ENCODE assay signal across 30 cellular contexts in the genomic region with DNA sequence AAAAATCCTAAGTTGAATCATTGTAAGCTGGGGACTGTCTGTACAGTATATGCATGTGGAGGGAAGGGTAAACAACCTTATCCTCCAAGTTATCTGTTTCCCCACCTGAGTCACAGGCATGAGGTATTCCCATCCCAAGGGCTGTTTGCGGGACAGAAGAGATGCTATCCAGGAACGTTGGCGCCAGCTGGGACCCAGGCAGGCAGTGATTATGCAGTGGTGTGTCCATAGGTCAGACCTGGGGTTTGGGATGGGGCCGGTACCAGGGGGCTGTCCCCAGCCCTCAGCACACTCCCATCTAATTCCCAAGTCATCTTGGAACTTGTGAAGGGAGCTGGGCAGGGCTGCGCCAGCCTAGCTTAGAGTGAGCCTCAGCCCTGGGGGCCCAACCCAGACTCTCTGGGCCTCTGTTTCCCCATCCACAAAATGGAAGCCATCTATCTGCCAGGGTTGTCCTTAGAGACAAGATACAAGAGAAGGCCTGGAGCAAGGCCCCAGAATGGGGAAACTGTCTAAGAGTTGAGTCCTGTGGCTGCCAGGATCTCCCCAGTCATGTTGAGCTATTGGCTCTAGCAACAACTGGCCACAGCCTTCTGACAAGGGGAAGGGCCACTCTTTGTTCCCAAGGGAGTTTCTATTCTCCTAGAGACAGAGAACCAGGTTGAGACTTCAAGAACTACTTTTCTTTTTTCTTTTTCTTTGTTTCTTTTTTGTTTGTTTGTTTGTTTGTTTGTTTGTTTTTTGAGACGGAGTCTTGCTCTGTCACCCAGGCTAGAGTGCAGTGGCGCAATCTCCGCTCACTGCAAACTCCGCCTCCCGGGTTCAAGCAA. TPM values are rescaled to one million over a fixed set of nuclear protein-coding genes. Genes with fewer than 3 reads are reported as not detected.
A peak's percentile ranks its signal among the peaks of the same experiment; 100 is the strongest.
DNase-seq lines count a peak whose midpoint lies in the region; ATAC-seq, FAIRE-seq and TF ChIP-seq lines count a peak whose summit lies in the region.
"Had no signal": no experiment of that assay in that cellular context is flagged by ENCODE, and none has a peak within 500 bp of the region (broad histone marks: within the 10 kb centered on the region; RNA-seq: fewer than 3 reads in every experiment).

No MANE protein-coding gene starts in this region.

- no peak overlapping the region for H3K27ac ChIP-seq in K562 (ENCODE audit: extremely low read depth, low read depth, low read length)
- H3K27ac ChIP-seq: BLaER1 treated with 17β-estradiol and CSF1 and Interleukin-3, amounts not matched to agents 10 nM and 100 nM; body of pancreas; HL-60; lower lobe of right lung; spleen; WERI-Rb-1 had no signal

- 0 out of 2 replicates have a peak overlapping the region, but pooled peaks have one; percentile 48 for H2AFZ ChIP-seq in K562 (ENCODE audit: low read depth, low read length)

- no peaks in the 10 kb centered on the region for H3K9me3 ChIP-seq in K562 (replicated peaks; ENCODE audit: control insufficient read depth, insufficient read depth, low read depth, low read length)
- H3K9me3 ChIP-seq: BLaER1 treated with 17β-estradiol and CSF1 and Interleukin-3, amounts not matched to agents 10 nM and 100 nM; body of pancreas; lower lobe of right lung; spleen had no signal

- no peak for FAIRE-seq in K562 (lab: Jason Lieb, UNC)
- FAIRE-seq: GM12878 had no signal

- 46% methylated on average over 9 of the region's 10 CpGs for WGBS in K562 (ENCODE audit: insufficient coverage, low coverage, missing lambda C conversion rate)

- POLR2A ChIA-PET in K562 (lab: Yijun Ruan, JAX), result interaction anchor here (0.6 to 4.3 kb wide), 6 partner anchors 10 to 107 kb away, joined by 3 to 17 read pairs (median 4); partner anchors contain the start of genes EIF1 and JUP
- POLR2A ChIA-PET in GM10248 (lab: Yijun Ruan, JAX), result no interaction called here

- intact Hi-C loops in K562 (cut with micrococcal nuclease), result no loop called here

- H3K9me1 ChIP-seq in K562 (ENCODE audit: control insufficient read depth, insufficient read depth, low read length), result no peaks in the 10 kb centered on the region

- in situ Hi-C loops in K562 (cut with MboI), result no loop called here

- H3K4me1 Mint-ChIP-seq in mesothelial cell of epicardium, result peaks cover 41% of the 10 kb centered on the region

- H3K4me2 ChIP-seq in K562 (ENCODE audit: insufficient read depth, low read length), result peak overlapping the region; percentile 16; the same call in 1 of the 2 replicates

- no TSS peak for BruUV-seq in K562 (replicated peaks; lab: Mats Ljungman, UMichigan)

- H3K4me3 ChIP-seq in NB4 (ENCODE audit: low read depth, low read length) (no peak overlapping the region), K562 (no peak overlapping the region)
- H3K4me3 ChIP-seq: BLaER1 treated with 17β-estradiol and CSF1 and Interleukin-3, amounts not matched to agents 10 nM and 100 nM; body of pancreas; GM12878; lower lobe of right lung; spleen had no signal

- H3K36me3 ChIP-seq in K562 (ENCODE audit: control insufficient read depth, insufficient read depth, low read length), result no peaks in the 10 kb centered on the region
- H3K36me3 ChIP-seq: BLaER1 treated with 17β-estradiol and CSF1 and Interleukin-3, amounts not matched to agents 10 nM and 100 nM; lower lobe of right lung; spleen; WERI-Rb-1 had no signal

- H3K4me3 Mint-ChIP-seq in mesothelial cell of epicardium, result no peak overlapping the region
- H3K4me3 Mint-ChIP-seq: activated T-cell treated with anti-CD3 and anti-CD28 coated beads, Interleukin-2, amount 50 U/mL, for 4 hours; T-helper 2 cell treated with Interferon-gamma antibody and Interleukin-4, amounts not matched to agents 5 μg/mL and 100 μg/mL, for 36 hours had no signal

- H3K4me1 ChIP-seq in K562 (replicated peaks in 1 of 2; ENCODE audit: control insufficient read depth in 2 of 2, insufficient read depth in 2 of 2, low read length in 2 of 2), result peaks cover 51 to 62% of the 10 kb centered on the region in 2 experiments

- TF ChIP-seq POLR2A in NB4 (IDR thresholded peaks at IDR 0.05; ENCODE audit: extremely low read depth, insufficient read length) (no peak), K562 (conservative IDR thresholded peaks at IDR 0.05) (no peak)

- H3K79me2 ChIP-seq in K562 (ENCODE audit: control insufficient read depth, insufficient read depth, low read length), result no peaks in the 10 kb centered on the region

- peak overlapping the region; percentile 67 for H3K27ac Mint-ChIP-seq in mesothelial cell of epicardium
- H3K27ac Mint-ChIP-seq: T-helper 2 cell treated with Interferon-gamma antibody and Interleukin-4, amounts not matched to agents 5 μg/mL and 100 μg/mL, for 36 hours had no signal

- TF ChIP-seq CTCF in NB4 (IDR thresholded peaks at IDR 0.05; ENCODE audit: low read depth, low read length) (no peak), K562 (IDR thresholded peaks at IDR 0.05 in 2 of 3, conservative IDR thresholded peaks at IDR 0.05 in 1 of 3; ENCODE audit: insufficient read depth in 2 of 3, low read depth in 1 of 3, low read length in 3 of 3) (no peak), mesothelial cell of epicardium (IDR thresholded peaks at IDR 0.05; ENCODE audit: unreplicated experiment) (no peak), GM10248 (IDR thresholded peaks at IDR 0.05; ENCODE audit: control extremely low read depth, extremely low read depth, low read depth, missing control alignments) (no peak)

- H4K20me1 ChIP-seq in K562 (replicated peaks; ENCODE audit: control insufficient read depth, insufficient read depth, low read length), result no peaks in the 10 kb centered on the region
- H4K20me1 ChIP-seq: BLaER1 treated with 17β-estradiol and CSF1 and Interleukin-3, amounts not matched to agents 10 nM and 100 nM had no signal

- TF ChIP-seq RAD21 in K562 (CRISPR knock-in tag; conservative IDR thresholded peaks at IDR 0.05 in 1 of 2, IDR thresholded peaks at IDR 0.05 in 1 of 2), result no peak

- no peaks in the 10 kb centered on the region for H3K9me3 Mint-ChIP-seq in mesothelial cell of epicardium
- H3K9me3 Mint-ChIP-seq: activated T-cell treated with anti-CD3 and anti-CD28 coated beads, Interleukin-2, amount 50 U/mL, for 4 hours; T-helper 2 cell treated with Interferon-gamma antibody and Interleukin-4, amounts not matched to agents 5 μg/mL and 100 μg/mL, for 36 hours had no signal

- H3K9ac ChIP-seq in K562 (ENCODE audit: insufficient read depth in 1 of 2, low read depth in 2 of 2, low read length in 2 of 2), result peak overlapping the region in 1 of 2 experiments; percentile 80; a peak in 2 of 4 replicates
- H3K9ac ChIP-seq: BLaER1 treated with 17β-estradiol and CSF1 and Interleukin-3, amounts not matched to agents 10 nM and 100 nM had no signal

- no peak for TF ChIP-seq EP300 in K562 (IDR thresholded peaks at IDR 0.05; ENCODE audit: low read length)

- H3K27me3 Mint-ChIP-seq in mesothelial cell of epicardium (ENCODE audit: low read depth), result no peaks in the 10 kb centered on the region

- no peaks in the 10 kb centered on the region for H3K27me3 ChIP-seq in K562 (ENCODE audit: control insufficient read depth in 2 of 2, insufficient read depth in 2 of 2, low read length in 2 of 2)
- H3K27me3 ChIP-seq: BLaER1 treated with 17β-estradiol and CSF1 and Interleukin-3, amounts not matched to agents 10 nM and 100 nM; body of pancreas had no signal

- no peaks in the 10 kb centered on the region for H3K36me3 Mint-ChIP-seq in mesothelial cell of epicardium

- DNase-seq in ELF-1 (ENCODE audit: low read depth, low spot score) (peak; percentile 47), NB4 (ENCODE audit: low read depth) (peak; percentile 56), K562 (ENCODE audit: extremely low read depth in 1 of 4, low spot score in 3 of 4) (peak in 2 of 4 experiments; percentile 28 to 42), mesothelial cell of epicardium (ENCODE audit: low spot score in 2 of 2, unreplicated experiment in 2 of 2) (no peak), COLO668 (lab: John Stamatoyannopoulos, UW; ENCODE audit: unreplicated experiment) (no peak), DMS79 treated with DMSO at 0.1 percent for 48 hours (lab: John Stamatoyannopoulos, UW) (no peak), GM10248 (ENCODE audit: extremely low spot score) (no peak)
- DNase-seq: activated CD4-positive, alpha-beta T cell treated with anti-CD3 and anti-CD28 coated beads for 48 hours; activated naive CD4-positive, alpha-beta T cell; activated T-cell treated with anti-CD3 and anti-CD28 coated beads, Interleukin-2, amount 50 U/mL, for 4 hours; body of pancreas; glutamatergic neuron; kidney glomerular epithelial cell; lower lobe of right lung; NCI-H2029; NCI-H345; NCI-H774; right cardiac atrium; RPMI8226; spleen; stimulated activated CD4-positive, alpha-beta T cell treated with anti-CD3 and anti-CD28 coated beads, Interleukin-2, amount 100 ng/mL, for 48 hours; WERI-Rb-1 had no signal

- ATAC-seq in K562, result no peak
- ATAC-seq in HG03045 (IDR thresholded peaks at IDR 0.05; ENCODE audit: unreplicated experiment), result no peak
- ATAC-seq: activated T-cell treated with anti-CD3 and anti-CD28 coated beads, Interleukin-2, amount 50 U/mL, for 4 hours; body of pancreas; GM12878; lower lobe of right lung; right cardiac atrium; SK-N-SH treated with all-trans-retinoic acid at 6 μM for 48 hours had no signal

- CTCF ChIA-PET in K562 (lab: Yijun Ruan, JAX; ENCODE audit: low intra/inter-chr PET ratio), result no interaction called here
- CTCF ChIA-PET in GM10248 (lab: Yijun Ruan, JAX), result interaction anchor here (0.8 to 1.1 kb wide), 2 partner anchors 10 to 60 kb away, joined by 3 read pairs; partner anchors contain the start of gene JUP

RNA-seq across cellular contexts. Expression of gene JUP, which starts 9.8 kb away (rescaled TPM):
- 41.8 and 117 TPM in 2 replicates for total RNA-seq in K562 (2011; cell fraction: chromatin; rRNA removed; ENCODE audit: low replicate concordance)
- total RNA-seq in K562 (2011; cell fraction: nucleolus; rRNA removed), result 67.9 and 82.9 TPM in 2 replicates
- total RNA-seq in K562 (2011; cell fraction: nucleoplasm; rRNA removed), result 49.6 and 59.9 TPM in 2 replicates
- total RNA-seq in K562 (2014; rRNA removed) (99.9 and 129 TPM in 2 replicates), K562 (2014; rRNA removed; fragmentation: Illumina TruSeq; extraction: Trizol) (14.3 and 17.9 TPM in 2 replicates), K562 (2015; rRNA removed; fragmentation: Illumina TruSeq; extraction: Trizol) (31.2 and 38.5 TPM in 2 replicates), K562 (2021) (166 and 177 TPM in 2 replicates), mesothelial cell of epicardium (202 to 207 TPM (median 205 TPM) in 3 replicates)
- polyA plus RNA-seq in K562 (2011; rRNA removed) (9.0 and 26.7 TPM in 2 replicates), K562 (2014; fragmentation: Illumina TruSeq; extraction: Trizol) (84.1 and 134 TPM in 2 replicates), K562 (2014; fragmentation: Nextera tagmentation; extraction: Ambion mirVana) (1 to 10 TPM; 6.4 to 8.2 TPM), K562 (2014; rRNA removed) (53.6 and 70.3 TPM in 2 replicates)
- polyA plus RNA-seq in K562 (2011; cell fraction: cytosol; rRNA removed), result 23.4 and 65.3 TPM in 2 replicates
- polyA plus RNA-seq in K562 (2011; cell fraction: nucleus; rRNA removed), result 24.8 and 58.9 TPM in 2 replicates
- 132 and 195 TPM in 2 replicates for polyA plus RNA-seq in K562 (2012)
- polyA minus RNA-seq in K562 (2011; rRNA and poly(A)+ RNA removed), result 9.3 and 17.2 TPM in 2 replicates
- polyA minus RNA-seq in K562 (2011; cell fraction: cytosol; rRNA and poly(A)+ RNA removed), result 88.8 and 101 TPM in 2 replicates
- polyA minus RNA-seq in K562 (2011; cell fraction: nucleus; rRNA and poly(A)+ RNA removed), result 20.8 and 31.1 TPM in 2 replicates

RNA-seq across cellular contexts. Expression of gene P3H4, which starts 15.5 kb away (rescaled TPM):
- total RNA-seq in K562 (2011; cell fraction: chromatin; rRNA removed; ENCODE audit: low replicate concordance), result 2.3 and 6.4 TPM in 2 replicates
- total RNA-seq in K562 (2011; cell fraction: nucleolus; rRNA removed), result 5.1 and 7.0 TPM in 2 replicates
- total RNA-seq in K562 (2011; cell fraction: nucleoplasm; rRNA removed), result 4.8 and 6.9 TPM in 2 replicates
- total RNA-seq in K562 (2014; rRNA removed) (2.4 and 3.0 TPM in 2 replicates), K562 (2014; rRNA removed; fragmentation: Illumina TruSeq; extraction: Trizol) (0.26 and 0.69 TPM in 2 replicates), K562 (2015; rRNA removed; fragmentation: Illumina TruSeq; extraction: Trizol) (1.5 and 1.9 TPM in 2 replicates), K562 (2021) (1.9 and 2.4 TPM in 2 replicates), mesothelial cell of epicardium (61.0 to 62.0 TPM (median 62.0 TPM) in 3 replicates)
- polyA plus RNA-seq in K562 (2011; rRNA removed) (1.0 and 1.2 TPM in 2 replicates), K562 (2014; fragmentation: Illumina TruSeq; extraction: Trizol) (0.95 and 1.00 TPM in 2 replicates), K562 (2014; fragmentation: Nextera tagmentation; extraction: Ambion mirVana) (under 1 TPM; 0.10 to 0.39 TPM), K562 (2014; rRNA removed) (3.3 and 3.7 TPM in 2 replicates)
- polyA plus RNA-seq in K562 (2011; cell fraction: cytosol; rRNA removed), result 1.4 and 2.5 TPM in 2 replicates
- polyA plus RNA-seq in K562 (2011; cell fraction: nucleus; rRNA removed), result 0.88 and 1.4 TPM in 2 replicates
- polyA plus RNA-seq in K562 (2012), result 2.6 and 3.4 TPM in 2 replicates
- polyA minus RNA-seq in K562 (2011; rRNA and poly(A)+ RNA removed), result 0.57 and 1.1 TPM in 2 replicates
- polyA minus RNA-seq in K562 (2011; cell fraction: cytosol; rRNA and poly(A)+ RNA removed), result 1.8 and 2.3 TPM in 2 replicates
- polyA minus RNA-seq in K562 (2011; cell fraction: nucleus; rRNA and poly(A)+ RNA removed), result 1.6 and 2.0 TPM in 2 replicates

RNA-seq across cellular contexts. Expression of gene FKBP10, which starts 16.5 kb away (rescaled TPM):
- 17.5 and 38.2 TPM in 2 replicates for total RNA-seq in K562 (2011; cell fraction: chromatin; rRNA removed; ENCODE audit: low replicate concordance)
- total RNA-seq in K562 (2011; cell fraction: nucleolus; rRNA removed), result 21.8 and 23.9 TPM in 2 replicates
- 14.6 and 17.6 TPM in 2 replicates for total RNA-seq in K562 (2011; cell fraction: nucleoplasm; rRNA removed)
- total RNA-seq in K562 (2014; rRNA removed) (1.3 and 1.6 TPM in 2 replicates), K562 (2014; rRNA removed; fragmentation: Illumina TruSeq; extraction: Trizol) (0.57 and 0.76 TPM in 2 replicates), K562 (2015; rRNA removed; fragmentation: Illumina TruSeq; extraction: Trizol) (0.72 and 0.94 TPM in 2 replicates), K562 (2021) (2.6 and 3.0 TPM in 2 replicates), mesothelial cell of epicardium (369 to 401 TPM (median 371 TPM) in 3 replicates)
- polyA plus RNA-seq in K562 (2011; rRNA removed) (1.5 and 7.1 TPM in 2 replicates), K562 (2014; fragmentation: Illumina TruSeq; extraction: Trizol) (2.0 and 2.7 TPM in 2 replicates), K562 (2014; fragmentation: Nextera tagmentation; extraction: Ambion mirVana) (under 1 TPM in 1 of 2 experiments, not detected in 1; 0.03 TPM), K562 (2014; rRNA removed) (2.5 and 6.5 TPM in 2 replicates)
- 4.0 and 4.6 TPM in 2 replicates for polyA plus RNA-seq in K562 (2011; cell fraction: cytosol; rRNA removed)
- 28.3 and 44.3 TPM in 2 replicates for polyA plus RNA-seq in K562 (2011; cell fraction: nucleus; rRNA removed)
- polyA plus RNA-seq in K562 (2012), result 2.7 and 3.1 TPM in 2 replicates
- polyA minus RNA-seq in K562 (2011; rRNA and poly(A)+ RNA removed), result 0.63 and 1.1 TPM in 2 replicates
- polyA minus RNA-seq in K562 (2011; cell fraction: cytosol; rRNA and poly(A)+ RNA removed), result 1.6 and 4.7 TPM in 2 replicates
- 2.6 and 5.1 TPM in 2 replicates for polyA minus RNA-seq in K562 (2011; cell fraction: nucleus; rRNA and poly(A)+ RNA removed)

RNA-seq across cellular contexts. Expression of gene NT5C3B, which starts 39.8 kb away (rescaled TPM):
- 92.4 and 177 TPM in 2 replicates for total RNA-seq in K562 (2011; cell fraction: chromatin; rRNA removed; ENCODE audit: low replicate concordance)
- 104 and 115 TPM in 2 replicates for total RNA-seq in K562 (2011; cell fraction: nucleolus; rRNA removed)
- 81.6 and 114 TPM in 2 replicates for total RNA-seq in K562 (2011; cell fraction: nucleoplasm; rRNA removed)
- total RNA-seq in K562 (2014; rRNA removed), result 91.7 and 116 TPM in 2 replicates
- total RNA-seq in K562 (2014; rRNA removed; fragmentation: Illumina TruSeq; extraction: Trizol), result 85.0 and 90.4 TPM in 2 replicates
- 72.2 and 74.5 TPM in 2 replicates for total RNA-seq in K562 (2015; rRNA removed; fragmentation: Illumina TruSeq; extraction: Trizol)
- 80.6 and 82.6 TPM in 2 replicates for total RNA-seq in K562 (2021)
- polyA plus RNA-seq in K562 (2011; rRNA removed), result 89.5 and 166 TPM in 2 replicates
- polyA plus RNA-seq in K562 (2011; cell fraction: cytosol; rRNA removed), result 96.2 and 122 TPM in 2 replicates
- 125 and 160 TPM in 2 replicates for polyA plus RNA-seq in K562 (2011; cell fraction: nucleus; rRNA removed)
- 75.6 and 85.4 TPM in 2 replicates for polyA plus RNA-seq in K562 (2012)
- 119 and 127 TPM in 2 replicates for polyA plus RNA-seq in K562 (2014; fragmentation: Illumina TruSeq; extraction: Trizol)
- 10 to 100 TPM in 1 of 2 experiments, 1 to 10 TPM in 1; 2.0 to 10.8 TPM for polyA plus RNA-seq in K562 (2014; fragmentation: Nextera tagmentation; extraction: Ambion mirVana)
- polyA plus RNA-seq in K562 (2014; rRNA removed), result 96.7 and 98.3 TPM in 2 replicates
- polyA minus RNA-seq in K562 (2011; rRNA and poly(A)+ RNA removed), result 76.2 and 124 TPM in 2 replicates
- polyA minus RNA-seq in K562 (2011; cell fraction: cytosol; rRNA and poly(A)+ RNA removed), result 30.3 and 44.0 TPM in 2 replicates
- 28.5 and 42.4 TPM in 2 replicates for polyA minus RNA-seq in K562 (2011; cell fraction: nucleus; rRNA and poly(A)+ RNA removed)
- total RNA-seq in mesothelial cell of epicardium, result 68.5 to 75.5 TPM (median 69.6 TPM) in 3 replicates

RNA-seq across cellular contexts. Expression of gene KLHL10, which starts 41.3 kb away (rescaled TPM):
- total RNA-seq in K562 (2011; cell fraction: chromatin; rRNA removed; ENCODE audit: low replicate concordance), result 0.67 and 1.6 TPM in 2 replicates
- total RNA-seq in K562 (2011; cell fraction: nucleolus; rRNA removed), result 0.33 and 0.39 TPM in 2 replicates
- 0.76 and 1.2 TPM in 2 replicates for total RNA-seq in K562 (2011; cell fraction: nucleoplasm; rRNA removed)
- not detected in 2 replicates for total RNA-seq in K562 (2014; rRNA removed)
- total RNA-seq in K562 (2014; rRNA removed; fragmentation: Illumina TruSeq; extraction: Trizol), result not detected in 2 replicates
- total RNA-seq in K562 (2015; rRNA removed; fragmentation: Illumina TruSeq; extraction: Trizol), result not detected in 2 replicates
- not detected in 2 replicates for total RNA-seq in K562 (2021)
- polyA plus RNA-seq in K562 (2011; rRNA removed), result 0.30 and 0.56 TPM in 2 replicates
- 0.13 and 0.21 TPM in 2 replicates for polyA plus RNA-seq in K562 (2011; cell fraction: cytosol; rRNA removed)
- 0.72 and 1.1 TPM in 2 replicates for polyA plus RNA-seq in K562 (2011; cell fraction: nucleus; rRNA removed)
- polyA plus RNA-seq in K562 (2012), result 0.09 and 0.11 TPM in 2 replicates
- polyA plus RNA-seq in K562 (2014; fragmentation: Illumina TruSeq; extraction: Trizol), result 0.07 TPM in 1 of 2 replicates, not detected in the other
- under 1 TPM; 0.06 to 0.17 TPM for polyA plus RNA-seq in K562 (2014; fragmentation: Nextera tagmentation; extraction: Ambion mirVana)
- not detected in 2 replicates for polyA plus RNA-seq in K562 (2014; rRNA removed)
- polyA minus RNA-seq in K562 (2011; rRNA and poly(A)+ RNA removed), result 0.14 and 0.24 TPM in 2 replicates
- not detected in 2 replicates for polyA minus RNA-seq in K562 (2011; cell fraction: cytosol; rRNA and poly(A)+ RNA removed)
- not detected in 2 replicates for polyA minus RNA-seq in K562 (2011; cell fraction: nucleus; rRNA and poly(A)+ RNA removed)
- 0.16 to 0.27 TPM in 2 of 3 replicates, not detected in the other for total RNA-seq in mesothelial cell of epicardium
- total RNA-seq: activated T-cell treated with anti-CD3 and anti-CD28 coated beads, Interleukin-2, amount 50 U/mL, for 4 hours; body of pancreas; chondrocyte had no signal
- polyA plus RNA-seq: neural cell had no signal

Comparison
In these comparisons a context has a peak if more than half of its experiments do, and no peak if none do; other contexts are left out.
1. DNase-seq: peak in ELF-1 (single experiment) and NB4 (single experiment); none in mesothelial cell of epicardium (0 of 2), COLO668 (single experiment), DMS79 treated with DMSO at 0.1 percent for 48 hours (single experiment) and GM10248 (single experiment).